Comparison of ENCODE assay signal across 25 cellular contexts in genomic region chr4:111988514-111988913, GRCh38.
DNase-seq lines count a peak whose midpoint lies in the region; ATAC-seq, FAIRE-seq and TF ChIP-seq lines count a peak whose summit lies in the region.
"Had no signal": no experiment of that assay in that cellular context is flagged by ENCODE, and none has a peak within 500 bp of the region (broad histone marks: within the 10 kb centered on the region; RNA-seq: fewer than 3 reads in every experiment).

No MANE protein-coding gene starts in this region.

- H3K9me3 Mint-ChIP-seq in MCF 10A (ENCODE audit: unreplicated experiment) = no peaks in the 10 kb centered on the region
- H3K9me3 Mint-ChIP-seq: CD4-positive, CD25-positive, alpha-beta regulatory T cell; H9 had no signal

- ATAC-seq in GM12878 = peak; percentile 9
- no peak for ATAC-seq in GM21528 (IDR thresholded peaks at IDR 0.05; ENCODE audit: low FRiP score, unreplicated experiment)
- no peak for ATAC-seq in HG02852 (IDR thresholded peaks at IDR 0.05; ENCODE audit: unreplicated experiment)
- ATAC-seq in HG03460 (IDR thresholded peaks at IDR 0.05; ENCODE audit: unreplicated experiment) = no peak
- ATAC-seq: K562 had no signal

- no peak overlapping the region for H3K9ac ChIP-seq in mammary epithelial cell (ENCODE audit: insufficient read depth, low read length)
- H3K9ac ChIP-seq in GM12878 (ENCODE audit: control insufficient read depth, insufficient read depth, low read length) = no peak overlapping the region

- peak in 1 of 2 experiments; percentile 29; a peak in 1 of 4 replicates for TF ChIP-seq EP300 in GM12878 (IDR thresholded peaks at IDR 0.05; ENCODE audit: borderline replicate concordance in 1 of 2, control insufficient read depth in 1 of 2, low read depth in 2 of 2, low read length in 2 of 2)

- TF ChIP-seq POLR2A in GM12878 (IDR thresholded peaks at IDR 0.05; ENCODE audit: low read depth, low read length) = no peak

- 48% methylated on average over 3 of the region's 3 CpGs for WGBS in mammary epithelial cell (ENCODE audit: low coverage, missing lambda C conversion rate)
- 35% methylated on average over 3 of the region's 3 CpGs for WGBS in GM12878 (ENCODE audit: insufficient coverage, insufficient replicate concordance, low lambda C conversion rate, missing lambda C conversion rate)

- H3K36me3 ChIP-seq in mammary epithelial cell (ENCODE audit: insufficient read depth, low read length) (no peaks in the 10 kb centered on the region), GM12878 (ENCODE audit: control insufficient read depth in 2 of 2, insufficient read depth in 2 of 2, low read length in 1 of 2) (no peaks in the 10 kb centered on the region)
- H3K36me3 ChIP-seq: BE2C had no signal

- H3K36me3 Mint-ChIP-seq in MCF 10A (ENCODE audit: insufficient read depth, unreplicated experiment) = no peaks in the 10 kb centered on the region
- H3K36me3 Mint-ChIP-seq: CD4-positive, CD25-positive, alpha-beta regulatory T cell; CD8-positive, alpha-beta memory T cell had no signal

- no peaks in the 10 kb centered on the region for H3K4me1 Mint-ChIP-seq in MCF 10A (ENCODE audit: insufficient read depth, unreplicated experiment)
- H3K4me1 Mint-ChIP-seq: CD4-positive, CD25-positive, alpha-beta regulatory T cell; CD8-positive, alpha-beta memory T cell had no signal

- H3K27me3 ChIP-seq in mammary epithelial cell (ENCODE audit: insufficient read depth, low read length) = peaks cover 7% of the 10 kb centered on the region
- H3K27me3 ChIP-seq in GM12878 (replicated peaks in 1 of 2; ENCODE audit: control insufficient read depth in 2 of 2, insufficient read depth in 2 of 2, low read length in 1 of 2) = no peaks in the 10 kb centered on the region

- no peak for TF ChIP-seq RAD21 in GM12878 (IDR thresholded peaks at IDR 0.05; ENCODE audit: insufficient read depth, low read depth, low read length)

- H3K9me3 ChIP-seq in mammary epithelial cell (replicated peaks; ENCODE audit: insufficient read depth, low read length) (no peaks in the 10 kb centered on the region), GM12878 (replicated peaks; ENCODE audit: control insufficient read depth, insufficient read depth, low read length) (no peaks in the 10 kb centered on the region)
- H3K9me3 ChIP-seq: BE2C had no signal

- H3K27ac Mint-ChIP-seq in MCF 10A (ENCODE audit: low read depth, unreplicated experiment) = no peak overlapping the region
- H3K27ac Mint-ChIP-seq: CD4-positive, CD25-positive, alpha-beta regulatory T cell; CD8-positive, alpha-beta memory T cell; H9 had no signal

- H3K27me3 Mint-ChIP-seq in MCF 10A (ENCODE audit: insufficient read depth, unreplicated experiment) = peaks cover 83% of the 10 kb centered on the region
- H3K27me3 Mint-ChIP-seq: CD4-positive, CD25-positive, alpha-beta regulatory T cell had no signal

- FAIRE-seq in GM12878 (lab: Jason Lieb, UNC) = no peak
- FAIRE-seq: A204.1, GM12892, H1, HTR-8/SVneo, K562 had no signal

- H3K79me2 ChIP-seq in mammary epithelial cell (ENCODE audit: insufficient read depth, low read length) (no peaks in the 10 kb centered on the region), GM12878 (ENCODE audit: control insufficient read depth, insufficient read depth, low read length) (no peaks in the 10 kb centered on the region)

- H2AFZ ChIP-seq in mammary epithelial cell (ENCODE audit: low read depth, low read length) (no peak overlapping the region), GM12878 (ENCODE audit: control insufficient read depth, low read depth, low read length) (no peak overlapping the region)

- RAD21 ChIA-PET in GM12878 (lab: Charles Lee; ENCODE audit: unreplicated experiment) = interaction anchor here (1.1 kb wide), 1 partner anchor 44 kb away, joined by 3 read pairs; no protein-coding TSS in a partner anchor

- POLR2A ChIA-PET in MCF 10A (lab: Yijun Ruan, JAX) (no interaction called here), GM12878 (lab: Charles Lee) (no interaction called here)

- H3K4me1 ChIP-seq in mammary epithelial cell (ENCODE audit: insufficient read depth, low read length) (peaks cover 11% of the 10 kb centered on the region), GM12878 (ENCODE audit: control insufficient read depth, insufficient read depth, low read length) (peaks cover 12% of the 10 kb centered on the region)
- H3K4me1 ChIP-seq: BE2C had no signal

- no peak overlapping the region for H3K4me3 Mint-ChIP-seq in MCF 10A (ENCODE audit: unreplicated experiment)
- H3K4me3 Mint-ChIP-seq: CD4-positive, CD25-positive, alpha-beta regulatory T cell; CD8-positive, alpha-beta memory T cell; H9 had no signal

- TF ChIP-seq CTCF in MCF 10A (IDR thresholded peaks at IDR 0.05; ENCODE audit: unreplicated experiment) (no peak), mammary epithelial cell (conservative IDR thresholded peaks at IDR 0.05 in 1 of 2, IDR thresholded peaks at IDR 0.05 in 1 of 2; ENCODE audit: extremely low read depth in 1 of 2, insufficient read depth in 1 of 2, low read depth in 1 of 2, low read length in 2 of 2) (no peak), GM12878 (IDR thresholded peaks at IDR 0.05 in 2 of 3, conservative IDR thresholded peaks at IDR 0.05 in 1 of 3; ENCODE audit: control insufficient read depth in 2 of 3, extremely low read depth in 1 of 3, insufficient read depth in 1 of 3, low read depth in 3 of 3, low read length in 3 of 3) (no peak)

- H3K27ac ChIP-seq in mammary epithelial cell (ENCODE audit: insufficient read depth, low read depth, low read length) (no peak overlapping the region), GM12878 (ENCODE audit: control insufficient read depth, insufficient read depth) (no peak overlapping the region)

- H3K4me3 ChIP-seq in mammary epithelial cell (replicated peaks in 1 of 3; ENCODE audit: insufficient read depth in 1 of 3, low read depth in 2 of 3, low read length in 3 of 3) = no peak overlapping the region
- no peak overlapping the region for H3K4me3 ChIP-seq in GM12878
- H3K4me3 ChIP-seq: K562 had no signal

- CTCF ChIA-PET in MCF 10A (lab: Yijun Ruan, JAX) (interaction anchor here (0.6 kb wide), 1 partner anchor 79 kb away, joined by 3 read pairs; no protein-coding TSS in a partner anchor), mammary epithelial cell (lab: Charles Lee; ENCODE audit: low non-redundant PET) (no interaction called here), GM12878 (lab: Yijun Ruan, JAX) (interaction anchor here (0.9 kb wide), 1 partner anchor 19 kb away, joined by 3 read pairs; no protein-coding TSS in a partner anchor)

- DNase-seq in MCF 10A (ENCODE audit: unreplicated experiment) (peak; percentile 27), mammary epithelial cell (no peak), NCI-H748 (lab: John Stamatoyannopoulos, UW; ENCODE audit: unreplicated experiment) (peak; percentile 70), GM12878 (ENCODE audit: low read depth, low spot score) (no peak), foreskin melanocyte (peak; percentile 60)
- DNase-seq: ACHN; BE2C; C1 segment of cervical spinal cord; CD4-positive, CD25-positive, alpha-beta regulatory T cell; CD8-positive, alpha-beta memory T cell; COR-L47; DMS 273 treated with DMSO at 0.1 percent for 48 hours; DMS53; DND-41; EL; H9; IMR-90 had no signal

- intact Hi-C loops in MCF 10A (cut with micrococcal nuclease) (no loop called here), mammary epithelial cell (cut with micrococcal nuclease) (no loop called here), GM12878 (cut with micrococcal nuclease; ENCODE audit: unreplicated experiment) (no loop called here)

- dilution Hi-C loops in mammary epithelial cell (cut with HindIII; ENCODE audit: low sequenced_read_pairs) = no loop called here

- H3K4me2 ChIP-seq in mammary epithelial cell (ENCODE audit: insufficient read depth, low read depth, low read length) (no peak overlapping the region), GM12878 (ENCODE audit: control insufficient read depth, insufficient read depth) (no peak overlapping the region)

- SMC1A ChIA-PET in GM12878 (lab: Charles Lee; ENCODE audit: uncharacterized antibody, unreplicated experiment) = interaction anchor here (1.0 to 1.9 kb wide), 3 partner anchors 8 to 43 kb away, joined by 3 to 7 read pairs (median 4); no protein-coding TSS in a partner anchor

- H4K20me1 ChIP-seq in mammary epithelial cell (ENCODE audit: insufficient read depth, low read length) (no peaks in the 10 kb centered on the region), GM12878 (ENCODE audit: control insufficient read depth, insufficient read depth) (no peaks in the 10 kb centered on the region)

- BruUV-seq in MCF 10A (replicated peaks; lab: Mats Ljungman, UMichigan) = no TSS peak
- BruUV-seq in mammary epithelial cell (replicated peaks; lab: Mats Ljungman, UMichigan) = no TSS peak
- no TSS peak for BruUV-seq in GM12878 (replicated peaks; lab: Mats Ljungman, UMichigan)

- in situ Hi-C loops in mammary epithelial cell (cut with MboI; ENCODE audit: low sequenced_read_pairs in 2 of 2) (no loop called here), GM12878 (cut with MboI) (no loop called here)

TF ChIP-seq in GM12878, 131 proteins besides CTCF, POLR2A, EP300 and RAD21:
- TF ChIP-seq MLLT1 (IDR thresholded peaks at IDR 0.05) = no peak

Comparison
In these comparisons a context has a peak if more than half of its experiments do, and no peak if none do; other contexts are left out.
1. DNase-seq: peak in MCF 10A (single experiment), NCI-H748 (single experiment) and foreskin melanocyte (single experiment); none in mammary epithelial cell (single experiment) and GM12878 (single experiment).